Comparison of ENCODE assay signal across 26 cellular contexts in the genomic region with DNA sequence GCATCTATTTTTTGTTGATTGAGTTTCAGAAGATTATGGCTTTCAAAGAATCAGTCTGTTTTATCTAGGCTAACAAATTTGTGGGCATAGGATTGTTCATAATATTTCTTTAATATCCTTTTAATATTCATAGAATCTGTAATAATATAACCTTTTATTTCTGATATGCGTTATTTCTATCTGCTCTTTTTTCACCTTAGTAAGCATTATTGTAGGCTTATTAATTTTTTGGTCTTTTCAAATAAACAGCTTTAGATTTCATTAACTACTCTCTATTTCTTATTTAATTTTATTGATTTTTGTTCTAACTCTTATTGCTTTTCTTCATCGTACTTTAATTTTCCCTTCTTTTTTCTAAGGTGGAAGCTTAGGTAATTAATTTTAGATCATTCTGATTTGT.
DNase-seq lines count a peak whose midpoint lies in the region; ATAC-seq, FAIRE-seq and TF ChIP-seq lines count a peak whose summit lies in the region.
"Had no signal": no experiment of that assay in that cellular context is flagged by ENCODE, and none has a peak within 500 bp of the region (broad histone marks: within the 10 kb centered on the region; RNA-seq: fewer than 3 reads in every experiment).

No MANE protein-coding gene starts in this region.

- H3K27me3 ChIP-seq in mesenchymal stem cell (ENCODE audit: control insufficient read depth in 1 of 2, insufficient read depth in 1 of 2, low read length in 2 of 2), result no peaks in the 10 kb centered on the region
- H3K27me3 ChIP-seq in suprapubic skin, result no peaks in the 10 kb centered on the region
- H3K27me3 ChIP-seq: BE2C, BLaER1 had no signal

- TF ChIP-seq EP300 in A549 (IDR thresholded peaks at IDR 0.05), result no peak
- TF ChIP-seq EP300 in suprapubic skin (IDR thresholded peaks at IDR 0.05), result no peak

- no peaks in the 10 kb centered on the region for H3K4me1 Mint-ChIP-seq in activated naive CD8-positive, alpha-beta T cell treated with anti-CD3 and anti-CD28 coated beads for 36 hours
- H3K4me1 Mint-ChIP-seq: CD14-positive monocyte; CD4-positive, alpha-beta memory T cell; CD4-positive, CD25-positive, alpha-beta regulatory T cell; CD8-positive, alpha-beta memory T cell had no signal

- no peaks in the 10 kb centered on the region for H3K27me3 Mint-ChIP-seq in activated naive CD8-positive, alpha-beta T cell treated with anti-CD3 and anti-CD28 coated beads for 36 hours
- H3K27me3 Mint-ChIP-seq: CD4-positive, alpha-beta memory T cell; CD4-positive, CD25-positive, alpha-beta regulatory T cell had no signal

- H3K36me3 Mint-ChIP-seq in activated naive CD8-positive, alpha-beta T cell treated with anti-CD3 and anti-CD28 coated beads for 36 hours, result no peaks in the 10 kb centered on the region
- H3K36me3 Mint-ChIP-seq: CD14-positive monocyte; CD4-positive, alpha-beta memory T cell; CD4-positive, CD25-positive, alpha-beta regulatory T cell; CD8-positive, alpha-beta memory T cell had no signal

- H3K9me3 Mint-ChIP-seq in activated naive CD8-positive, alpha-beta T cell treated with anti-CD3 and anti-CD28 coated beads for 36 hours, result peaks cover 4% of the 10 kb centered on the region

- H3K4me3 Mint-ChIP-seq in activated naive CD8-positive, alpha-beta T cell treated with anti-CD3 and anti-CD28 coated beads for 36 hours, result no peak overlapping the region
- H3K4me3 Mint-ChIP-seq: CD14-positive monocyte; CD4-positive, alpha-beta memory T cell; CD4-positive, CD25-positive, alpha-beta regulatory T cell; CD8-positive, alpha-beta memory T cell had no signal

- H3K4me2 ChIP-seq in A549, result no peak overlapping the region
- no peak overlapping the region for H3K4me2 ChIP-seq in mesenchymal stem cell (ENCODE audit: low read length, poor library complexity, severe bottlenecking)
- H3K4me2 ChIP-seq: BLaER1 had no signal

- H3K27ac ChIP-seq in A549 (no peak overlapping the region), mesenchymal stem cell (ENCODE audit: low read length, poor library complexity, severe bottlenecking) (no peak overlapping the region), suprapubic skin (no peak overlapping the region)
- H3K27ac ChIP-seq: BLaER1 had no signal

- no peak overlapping the region for H3K4ac ChIP-seq in mesenchymal stem cell (ENCODE audit: low read depth in 1 of 2, low read length in 2 of 2)

- H3K4me1 ChIP-seq in A549 (no peaks in the 10 kb centered on the region), mesenchymal stem cell (ENCODE audit: control insufficient read depth, insufficient read depth, low read depth, low read length) (no peaks in the 10 kb centered on the region), suprapubic skin (no peaks in the 10 kb centered on the region)
- H3K4me1 ChIP-seq: BE2C, BLaER1 had no signal

- H4K91ac ChIP-seq in mesenchymal stem cell (ENCODE audit: low read length), result no peak overlapping the region

- no peak overlapping the region for H2AFZ ChIP-seq in mesenchymal stem cell (ENCODE audit: low read depth, low read length)

- peak; percentile 41 for FAIRE-seq in A204.1 (lab: Jason Lieb, UNC)
- FAIRE-seq in A549 (lab: Jason Lieb, UNC), result no peak
- FAIRE-seq: GM12878, GM12892, GM18507 had no signal

- CTCF ChIA-PET in A549 (lab: Yijun Ruan, JAX), result no interaction called here

- no peak for ATAC-seq in A549
- ATAC-seq: GM12878 had no signal

- TF ChIP-seq POLR2A in A549 (IDR thresholded peaks at IDR 0.05; ENCODE audit: low read length) (no peak), suprapubic skin (IDR thresholded peaks at IDR 0.05) (no peak)

- TF ChIP-seq RAD21 in A549 (conservative IDR thresholded peaks at IDR 0.05 in 1 of 2, IDR thresholded peaks at IDR 0.05 in 1 of 2), result no peak

- no peak overlapping the region for H2BK12ac ChIP-seq in mesenchymal stem cell (ENCODE audit: low read length in 2 of 2)

- H2BK5ac ChIP-seq in mesenchymal stem cell (ENCODE audit: low read depth, low read length, poor library complexity, severe bottlenecking), result peak overlapping the region; percentile 44

- H3K27ac Mint-ChIP-seq in activated naive CD8-positive, alpha-beta T cell treated with anti-CD3 and anti-CD28 coated beads for 36 hours, result no peak overlapping the region
- H3K27ac Mint-ChIP-seq: CD14-positive monocyte; CD4-positive, alpha-beta memory T cell; CD4-positive, CD25-positive, alpha-beta regulatory T cell; CD8-positive, alpha-beta memory T cell had no signal

- H3K23ac ChIP-seq in mesenchymal stem cell (ENCODE audit: low read length in 2 of 2), result no peak overlapping the region

- H3K9ac ChIP-seq in mesenchymal stem cell (ENCODE audit: low read length), result no peak overlapping the region
- H3K9ac ChIP-seq: BLaER1 had no signal

- no peak overlapping the region for H4K8ac ChIP-seq in mesenchymal stem cell (ENCODE audit: low read length)

- no peak overlapping the region for H3K4me3 ChIP-seq in A549
- no peak overlapping the region for H3K4me3 ChIP-seq in mesenchymal stem cell (ENCODE audit: insufficient read depth in 1 of 2, low read depth in 1 of 2, low read length in 2 of 2)
- H3K4me3 ChIP-seq in suprapubic skin, result no peak overlapping the region
- H3K4me3 ChIP-seq: BLaER1, GM12878 had no signal

- no peak overlapping the region for H3K18ac ChIP-seq in mesenchymal stem cell (ENCODE audit: low read depth in 1 of 2, low read length in 2 of 2)

- TF ChIP-seq CTCF in A549 (IDR thresholded peaks at IDR 0.05) (no peak), suprapubic skin (IDR thresholded peaks at IDR 0.05) (no peak)

- no peak overlapping the region for H2BK120ac ChIP-seq in mesenchymal stem cell (ENCODE audit: low read depth, low read length)

- H2AK5ac ChIP-seq in mesenchymal stem cell (ENCODE audit: low read length, severe bottlenecking), result no peak overlapping the region

- WGBS in A549 (ENCODE audit: missing lambda C conversion rate), result 3% methylated on average over 2 of the region's 2 CpGs
- WGBS in mesenchymal stem cell, result no CpG with 5 or more reads among the region's 2 CpGs
- WGBS in suprapubic skin, result 92% methylated on average over 2 of the region's 2 CpGs

- DNase-seq in A549 (ENCODE audit: low read depth in 1 of 2, low spot score in 1 of 2) (no peak), mesenchymal stem cell (no peak), suprapubic skin (ENCODE audit: low spot score in 2 of 2) (no peak)
- no peak for DNase-seq in activated naive CD8-positive, alpha-beta T cell treated with anti-CD3 and anti-CD28 coated beads for 36 hours
- no peak for DNase-seq in stimulated activated naive CD4-positive, alpha-beta T cell treated with Interleukin-2 at 50 U/mL for 16 hours (lab: John Stamatoyannopoulos, UW)
- DNase-seq: 8988T; ACHN; BE2C; C1 segment of cervical spinal cord; CD4-positive, alpha-beta memory T cell; CD4-positive, CD25-positive, alpha-beta regulatory T cell; CD8-positive, alpha-beta memory T cell; COR-L47; DMS 273 treated with DMSO at 0.1 percent for 48 hours; DMS153; DMS53; DMS79; DND-41; EL; GDM1 had no signal

- POLR2A ChIA-PET in A549 (lab: Yijun Ruan, JAX), result no interaction called here

- no peak overlapping the region for H2BK15ac ChIP-seq in mesenchymal stem cell (ENCODE audit: low read depth, poor library complexity, severe bottlenecking)

- H3K36me3 ChIP-seq in mesenchymal stem cell (ENCODE audit: control insufficient read depth in 1 of 2, insufficient read depth in 2 of 2, low read depth in 1 of 2, low read length in 2 of 2), result no peaks in the 10 kb centered on the region
- H3K36me3 ChIP-seq in suprapubic skin, result no peaks in the 10 kb centered on the region
- H3K36me3 ChIP-seq: BE2C, BLaER1 had no signal

- H3K14ac ChIP-seq in mesenchymal stem cell (ENCODE audit: low read length in 2 of 2), result no peak overlapping the region

- H3K9me3 ChIP-seq in A549, result no peaks in the 10 kb centered on the region
- peaks cover 44% of the 10 kb centered on the region for H3K9me3 ChIP-seq in mesenchymal stem cell (ENCODE audit: control insufficient read depth, low read length)
- peaks cover 7% of the 10 kb centered on the region for H3K9me3 ChIP-seq in suprapubic skin
- H3K9me3 ChIP-seq: BE2C, BLaER1 had no signal

- no peaks in the 10 kb centered on the region for H3K79me1 ChIP-seq in mesenchymal stem cell (replicated peaks; ENCODE audit: low read length, poor library complexity, severe bottlenecking)

TF ChIP-seq in A549, 52 proteins besides CTCF, POLR2A, EP300 and RAD21:
- TF ChIP-seq RARB (CRISPR knock-in tag; IDR thresholded peaks at IDR 0.05), result no peak
- TF ChIP-seq MAFK (IDR thresholded peaks at IDR 0.05; ENCODE audit: partially characterized antibody), result peak; percentile 22
